Comparison of ENCODE assay signal across 23 cellular contexts in the genomic region with DNA sequence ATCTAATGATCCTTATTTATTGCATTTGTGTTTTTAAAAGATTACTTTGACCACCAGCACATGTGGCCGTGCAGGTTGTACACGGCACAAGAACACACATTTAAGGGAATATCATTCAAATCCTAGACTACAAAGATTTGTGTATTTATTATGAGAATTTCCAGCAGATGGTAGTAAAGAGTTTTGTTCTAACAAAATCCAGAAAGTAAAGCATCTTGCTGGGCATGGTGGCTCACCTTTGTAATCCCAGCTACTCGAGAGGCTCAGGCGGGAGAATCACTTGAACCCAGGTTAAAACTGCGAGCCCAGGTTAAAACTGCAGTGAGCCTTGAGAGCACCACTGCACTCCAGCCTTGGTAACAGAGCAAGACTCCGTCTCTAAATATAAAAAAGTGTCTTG. TPM values are rescaled to one million over a fixed set of nuclear protein-coding genes. Genes with fewer than 3 reads are reported as not detected.
DNase-seq lines count a peak whose midpoint lies in the region; ATAC-seq, FAIRE-seq and TF ChIP-seq lines count a peak whose summit lies in the region.
"Had no signal": no experiment of that assay in that cellular context is flagged by ENCODE, and none has a peak within 500 bp of the region (broad histone marks: within the 10 kb centered on the region; RNA-seq: fewer than 3 reads in every experiment).

No MANE protein-coding gene starts in this region.

- H3K4me2 ChIP-seq in HCT116 (ENCODE audit: low read length) (no peak overlapping the region), OCI-LY3 (ENCODE audit: low read length) (no peak overlapping the region), endothelial cell of umbilical vein (ENCODE audit: insufficient read depth, low read length) (no peak overlapping the region)

- H3K27ac ChIP-seq in CD4-positive, alpha-beta T cell (ENCODE audit: low read depth, low read length) = no peak overlapping the region
- H3K27ac ChIP-seq in HCT116 (ENCODE audit: low read depth, low read length) = no peak overlapping the region
- H3K27ac ChIP-seq in OCI-LY3 (ENCODE audit: low read length) = no peak overlapping the region
- no peak overlapping the region for H3K27ac ChIP-seq in endothelial cell of umbilical vein (ENCODE audit: insufficient read depth, low read depth, low read length)
- no peak overlapping the region for H3K27ac ChIP-seq in dorsolateral prefrontal cortex
- H3K27ac ChIP-seq: brain microvascular endothelial cell, coronary artery had no signal

- no peaks in the 10 kb centered on the region for H3K4me1 Mint-ChIP-seq in CD4-positive, alpha-beta T cell (ENCODE audit: low read depth)
- H3K4me1 Mint-ChIP-seq: naive B cell; stimulated activated naive B cell treated with anti-CD40 and anti-IgM and Interleukin-4, amounts not matched to agents 10 μg/mL and 1 μg/mL and 100 μg/mL, for 72 hours had no signal

- TF ChIP-seq RAD21 in HCT116 (IDR thresholded peaks at IDR 0.05; ENCODE audit: low read depth) = peak; percentile 26; the same call in 1 of the 2 replicates

- no peaks in the 10 kb centered on the region for H3K9me3 Mint-ChIP-seq in CD4-positive, alpha-beta T cell
- H3K9me3 Mint-ChIP-seq: CD14-positive monocyte; naive B cell; stimulated activated naive B cell treated with anti-CD40 and anti-IgM and Interleukin-4, amounts not matched to agents 10 μg/mL and 1 μg/mL and 100 μg/mL, for 72 hours; WTC11 had no signal

- no peaks in the 10 kb centered on the region for H3K79me2 ChIP-seq in HCT116 (ENCODE audit: insufficient read depth, low read length)
- no peaks in the 10 kb centered on the region for H3K79me2 ChIP-seq in OCI-LY3 (ENCODE audit: low read length)
- H3K79me2 ChIP-seq in endothelial cell of umbilical vein (ENCODE audit: control insufficient read depth, insufficient read depth, low read length) = no peaks in the 10 kb centered on the region

- no peak overlapping the region for H3K9ac ChIP-seq in HCT116 (ENCODE audit: low read length)
- no peak overlapping the region for H3K9ac ChIP-seq in OCI-LY3 (ENCODE audit: low read length)
- no peak overlapping the region for H3K9ac ChIP-seq in endothelial cell of umbilical vein (replicated peaks; ENCODE audit: extremely low read depth, insufficient read depth, low read length)

- no peaks in the 10 kb centered on the region for H3K36me3 Mint-ChIP-seq in CD4-positive, alpha-beta T cell (ENCODE audit: low read depth)
- H3K36me3 Mint-ChIP-seq: naive B cell; stimulated activated naive B cell treated with anti-CD40 and anti-IgM and Interleukin-4, amounts not matched to agents 10 μg/mL and 1 μg/mL and 100 μg/mL, for 72 hours; WTC11 had no signal

- FAIRE-seq in endothelial cell of umbilical vein (lab: Jason Lieb, UNC) = peak; percentile 62
- FAIRE-seq: GM12891, urothelium cell line had no signal

- no peaks in the 10 kb centered on the region for H3K4me1 ChIP-seq in HCT116 (ENCODE audit: control insufficient read depth in 1 of 2, insufficient read depth in 2 of 2, low read length in 2 of 2)
- no peaks in the 10 kb centered on the region for H3K4me1 ChIP-seq in OCI-LY3 (ENCODE audit: low read length)
- H3K4me1 ChIP-seq in endothelial cell of umbilical vein (ENCODE audit: control insufficient read depth, extremely low read depth, insufficient read depth, low read length) = no peaks in the 10 kb centered on the region

- no peak for TF ChIP-seq POLR2A in HCT116 (IDR thresholded peaks at IDR 0.05; ENCODE audit: borderline replicate concordance, extremely low read depth, insufficient read depth, insufficient read length)
- no peak for TF ChIP-seq POLR2A in endothelial cell of umbilical vein (IDR thresholded peaks at IDR 0.05; ENCODE audit: low read depth, low read length)

- H4K20me1 ChIP-seq in HCT116 (ENCODE audit: insufficient read depth) = no peaks in the 10 kb centered on the region
- no peaks in the 10 kb centered on the region for H4K20me1 ChIP-seq in OCI-LY3 (ENCODE audit: insufficient read depth, low read length)
- H4K20me1 ChIP-seq in endothelial cell of umbilical vein (replicated peaks; ENCODE audit: control insufficient read depth, extremely low read depth, insufficient read depth, low read length) = no peaks in the 10 kb centered on the region

- DNase-seq in CD4-positive, alpha-beta T cell = no peak
- no peak for DNase-seq in HCT116 (ENCODE audit: low read depth, low spot score)
- no peak for DNase-seq in endothelial cell of umbilical vein (ENCODE audit: low read depth, low spot score)
- no peak for DNase-seq in dorsolateral prefrontal cortex
- no peak for DNase-seq in globus pallidus (ENCODE audit: low spot score)
- no peak for DNase-seq in NCI-H146 (lab: John Stamatoyannopoulos, UW)
- DNase-seq: activated gamma-delta T cell; brain microvascular endothelial cell; DMS79; mesenchymal stem cell; naive B cell; NCI-H187 treated with DMSO at 0.1 percent for 48 hours; NCI-H345; stimulated activated CD4-positive, alpha-beta T cell treated with anti-CD3 and anti-CD28 coated beads, Interleukin-2, amount 100 ng/mL, for 48 hours; stimulated activated naive B cell treated with anti-CD40 and anti-IgM and Interleukin-4, amounts not matched to agents 10 μg/mL and 1 μg/mL and 100 μg/mL, for 72 hours; T-helper 9 cell had no signal

- H3K27me3 ChIP-seq in CD4-positive, alpha-beta T cell (ENCODE audit: control insufficient read depth, insufficient read depth, low read length) = no peaks in the 10 kb centered on the region
- H3K27me3 ChIP-seq in HCT116 (ENCODE audit: insufficient read depth, low read length) (no peaks in the 10 kb centered on the region), OCI-LY3 (ENCODE audit: low read depth, low read length) (peaks cover 7% of the 10 kb centered on the region; the same call in 1 of the 2 replicates), endothelial cell of umbilical vein (ENCODE audit: control insufficient read depth in 2 of 2, insufficient read depth in 2 of 2, low read length in 2 of 2) (peaks cover 19% of the 10 kb centered on the region in 2 experiments), dorsolateral prefrontal cortex (no peaks in the 10 kb centered on the region)
- H3K27me3 ChIP-seq: brain microvascular endothelial cell had no signal

- H3K9me2 ChIP-seq in HCT116 (ENCODE audit: insufficient read depth) = no peaks in the 10 kb centered on the region

- no peak overlapping the region for H3K4me3 ChIP-seq in HCT116 (replicated peaks in 1 of 2; ENCODE audit: low read depth in 1 of 2, low read length in 2 of 2)
- no peak overlapping the region for H3K4me3 ChIP-seq in OCI-LY3 (ENCODE audit: low read length)
- H3K4me3 ChIP-seq in endothelial cell of umbilical vein (replicated peaks in 1 of 3; ENCODE audit: insufficient read depth in 1 of 3, low read depth in 1 of 3, low read length in 3 of 3) = no peak overlapping the region
- no peak overlapping the region for H3K4me3 ChIP-seq in dorsolateral prefrontal cortex
- H3K4me3 ChIP-seq: coronary artery had no signal

- no peak overlapping the region for H3K4me3 Mint-ChIP-seq in CD4-positive, alpha-beta T cell
- H3K4me3 Mint-ChIP-seq: CD14-positive monocyte; naive B cell; stimulated activated naive B cell treated with anti-CD40 and anti-IgM and Interleukin-4, amounts not matched to agents 10 μg/mL and 1 μg/mL and 100 μg/mL, for 72 hours; WTC11 had no signal

- intact Hi-C loops in CD4-positive, alpha-beta T cell (cut with DNase I, micrococcal nuclease) = loop anchor here (5.0 to 10.0 kb wide), 2 partner anchors 278 to 281 kb away; no protein-coding TSS in a partner anchor
- intact Hi-C loops in HCT116 (cut with micrococcal nuclease) (no loop called here), endothelial cell of umbilical vein (cut with micrococcal nuclease) (no loop called here), dorsolateral prefrontal cortex (cut with DNase I) (no loop called here)

- H2AFZ ChIP-seq in HCT116 (ENCODE audit: low read depth, low read length, poor library complexity, severe bottlenecking) (no peak overlapping the region), OCI-LY3 (ENCODE audit: low read depth, low read length) (no peak overlapping the region), endothelial cell of umbilical vein (ENCODE audit: low read depth, low read length) (no peak overlapping the region)

- no peak overlapping the region for H3K27ac Mint-ChIP-seq in CD4-positive, alpha-beta T cell
- H3K27ac Mint-ChIP-seq: CD14-positive monocyte; stimulated activated naive B cell treated with anti-CD40 and anti-IgM and Interleukin-4, amounts not matched to agents 10 μg/mL and 1 μg/mL and 100 μg/mL, for 72 hours; WTC11 had no signal

- RAD21 ChIA-PET in HCT116 (lab: Charles Lee; ENCODE audit: low non-redundant PET in 1 of 2, low total read pairs in 2 of 2, uncharacterized antibody in 2 of 2, unreplicated experiment in 2 of 2) = interaction anchor here in 1 of 2 experiments (0.7 kb wide), 1 partner anchor 245 kb away, joined by 4 read pairs; no protein-coding TSS in a partner anchor

- dilution Hi-C loops in endothelial cell of umbilical vein (cut with MboI; ENCODE audit: extremely low pct_ligation_motif_present, low sequenced_read_pairs) = no loop called here

- TF ChIP-seq CTCF in CD4-positive, alpha-beta T cell (IDR thresholded peaks at IDR 0.05) = peak; percentile 36
- TF ChIP-seq CTCF in HCT116 (IDR thresholded peaks at IDR 0.05 in 2 of 3, conservative IDR thresholded peaks at IDR 0.05 in 1 of 3; ENCODE audit: borderline replicate concordance in 1 of 3, insufficient read depth in 1 of 3, low read depth in 2 of 3, low read length in 2 of 3) (no peak), OCI-LY3 (IDR thresholded peaks at IDR 0.05; ENCODE audit: low read depth, low read length) (0 out of 2 replicates have a peak, but pooled peaks have one; percentile 17), endothelial cell of umbilical vein (IDR thresholded peaks at IDR 0.05; ENCODE audit: extremely low read depth in 1 of 2, insufficient read depth in 1 of 2, low read depth in 1 of 2, low read length in 2 of 2) (no peak), dorsolateral prefrontal cortex (IDR thresholded peaks at IDR 0.05 in 54 of 56, conservative IDR thresholded peaks at IDR 0.05 in 2 of 56; ENCODE audit: low read depth in 1 of 56, partially characterized antibody in 56 of 56) (no peak)

- no peaks in the 10 kb centered on the region for H3K27me3 Mint-ChIP-seq in CD4-positive, alpha-beta T cell

- no peaks in the 10 kb centered on the region for H3K9me1 ChIP-seq in endothelial cell of umbilical vein (replicated peaks; ENCODE audit: control insufficient read depth, extremely low read depth, insufficient read depth, low read length)

- no peaks in the 10 kb centered on the region for H3K36me3 ChIP-seq in HCT116 (ENCODE audit: control insufficient read depth in 1 of 2, insufficient read depth in 2 of 2, low read length in 2 of 2)
- H3K36me3 ChIP-seq in OCI-LY3 (replicated peaks; ENCODE audit: low read depth, low read length) = no peaks in the 10 kb centered on the region
- no peaks in the 10 kb centered on the region for H3K36me3 ChIP-seq in endothelial cell of umbilical vein (ENCODE audit: control insufficient read depth in 2 of 2, extremely low read depth in 1 of 2, insufficient read depth in 2 of 2, low read length in 2 of 2)
- H3K36me3 ChIP-seq: brain microvascular endothelial cell had no signal

- ATAC-seq in CD4-positive, alpha-beta T cell (ENCODE audit: poor library complexity) = no peak
- no peak for ATAC-seq in HCT116
- ATAC-seq in HG03039 (IDR thresholded peaks at IDR 0.05; ENCODE audit: unreplicated experiment) = no peak
- ATAC-seq: stimulated activated naive B cell treated with anti-CD40 and anti-IgM and Interleukin-4, amounts not matched to agents 10 μg/mL and 1 μg/mL and 100 μg/mL, for 72 hours; WTC11 had no signal

- BruUV-seq in HCT116 (replicated peaks; lab: Mats Ljungman, UMichigan) (no TSS peak), endothelial cell of umbilical vein (replicated peaks; lab: Mats Ljungman, UMichigan) (no TSS peak)

- CTCF ChIA-PET in CD4-positive, alpha-beta T cell (lab: Charles Lee) = no interaction called here
- CTCF ChIA-PET in HCT116 (lab: Charles Lee) (no interaction called here), endothelial cell of umbilical vein (lab: Charles Lee) (no interaction called here)

- no peaks in the 10 kb centered on the region for H3K9me3 ChIP-seq in CD4-positive, alpha-beta T cell (ENCODE audit: control insufficient read depth, low read length)
- H3K9me3 ChIP-seq in HCT116 (ENCODE audit: control insufficient read depth in 1 of 2, insufficient read depth in 1 of 2, low read depth in 1 of 2, low read length in 2 of 2) (no peaks in the 10 kb centered on the region), OCI-LY3 (ENCODE audit: insufficient read depth, low read length) (no peaks in the 10 kb centered on the region), endothelial cell of umbilical vein (replicated peaks; ENCODE audit: control insufficient read depth, insufficient read depth, low read length) (no peaks in the 10 kb centered on the region)

- POLR2A ChIA-PET in CD4-positive, alpha-beta T cell (lab: Charles Lee) = no interaction called here
- POLR2A ChIA-PET in HCT116 (lab: Charles Lee) (no interaction called here), endothelial cell of umbilical vein (lab: Charles Lee) (interaction anchor here (0.6 kb wide), 1 partner anchor 1235 kb away, joined by 5 read pairs; a partner anchor contains a TSS)

RNA-seq across cellular contexts. Expression of a gene that starts 31.5 kb away (rescaled TPM):
- 1 to 10 TPM; 2.2 TPM for total RNA-seq in CD4-positive, alpha-beta T cell
- total RNA-seq in HCT116 (2021; ENCODE audit: unreplicated experiment) = 41.4 TPM
- 33.9 and 38.8 TPM in 2 replicates for polyA plus RNA-seq in HCT116 (2012)
- not detected in 2 replicates for total RNA-seq in endothelial cell of umbilical vein
- polyA plus RNA-seq in endothelial cell of umbilical vein = 0.08 TPM in 1 of 2 replicates, not detected in the other
- polyA plus RNA-seq in endothelial cell of umbilical vein (2011; cell fraction: cytosol; rRNA removed) = 0.08 and 0.10 TPM in 2 replicates
- not detected in 2 replicates for polyA plus RNA-seq in endothelial cell of umbilical vein (2011; cell fraction: nucleus; rRNA removed)
- polyA plus RNA-seq in endothelial cell of umbilical vein (2012) = 0.24 and 0.72 TPM in 2 replicates
- not detected in 2 replicates for polyA minus RNA-seq in endothelial cell of umbilical vein
- not detected for polyA minus RNA-seq in endothelial cell of umbilical vein (2011; cell fraction: cytosol; rRNA and poly(A)+ RNA removed)
- not detected in 2 replicates for polyA minus RNA-seq in endothelial cell of umbilical vein (2011; cell fraction: nucleus; rRNA and poly(A)+ RNA removed)
- 10 to 100 TPM in 57 of 120 experiments, 1 to 10 TPM in 63; 5.9 to 17.4 (median 9.8) TPM for total RNA-seq in dorsolateral prefrontal cortex

RNA-seq across cellular contexts. Expression of a gene that starts 48.4 kb away (rescaled TPM):
- 1 to 10 TPM; 2.3 to 2.5 TPM for total RNA-seq in CD4-positive, alpha-beta T cell
- total RNA-seq in HCT116 (2021; ENCODE audit: unreplicated experiment) (20.0 TPM), endothelial cell of umbilical vein (6.6 and 8.7 TPM in 2 replicates), dorsolateral prefrontal cortex (10 to 100 TPM in 50 of 120 experiments, 1 to 10 TPM in 70; 4.5 to 17.0 (median 9.4) TPM)
- 21.4 and 25.9 TPM in 2 replicates for polyA plus RNA-seq in HCT116 (2012)
- 6.6 and 6.9 TPM in 2 replicates for polyA plus RNA-seq in endothelial cell of umbilical vein
- 6.2 and 6.3 TPM in 2 replicates for polyA plus RNA-seq in endothelial cell of umbilical vein (2011; cell fraction: cytosol; rRNA removed)
- polyA plus RNA-seq in endothelial cell of umbilical vein (2011; cell fraction: nucleus; rRNA removed) = 6.4 and 7.0 TPM in 2 replicates
- polyA plus RNA-seq in endothelial cell of umbilical vein (2012) = 7.6 and 9.3 TPM in 2 replicates
- 5.4 and 5.8 TPM in 2 replicates for polyA minus RNA-seq in endothelial cell of umbilical vein
- 10.9 TPM for polyA minus RNA-seq in endothelial cell of umbilical vein (2011; cell fraction: cytosol; rRNA and poly(A)+ RNA removed)
- polyA minus RNA-seq in endothelial cell of umbilical vein (2011; cell fraction: nucleus; rRNA and poly(A)+ RNA removed) = 2.8 and 2.9 TPM in 2 replicates

Comparison
In these comparisons a context has a peak if more than half of its experiments do, and no peak if none do; other contexts are left out.
1. CTCF ChIP-seq: peak in CD4-positive, alpha-beta T cell (single experiment) and OCI-LY3 (single experiment); none in HCT116 (0 of 3), endothelial cell of umbilical vein (0 of 2) and dorsolateral prefrontal cortex (0 of 56).
2. intact Hi-C loops: an anchor here in CD4-positive, alpha-beta T cell (5.0 to 10.0 kb wide); none called in HCT116, endothelial cell of umbilical vein and dorsolateral prefrontal cortex.